14 cellular contexts compared by ENCODE assay signal in genomic region chr14:104802120-104802912, GRCh38. TPM values are rescaled to one million over a fixed set of nuclear protein-coding genes. Genes with fewer than 3 reads are reported as not detected.
DNase-seq lines count a peak whose midpoint lies in the region; ATAC-seq, FAIRE-seq and TF ChIP-seq lines count a peak whose summit lies in the region.
"Had no signal": no experiment of that assay in that cellular context is flagged by ENCODE, and none has a peak within 500 bp of the region (broad histone marks: within the 10 kb centered on the region; RNA-seq: fewer than 3 reads in every experiment).

No MANE protein-coding gene starts in this region.

- H2AFZ ChIP-seq in Karpas-422 (ENCODE audit: low read length) (no peak overlapping the region), K562 (ENCODE audit: low read depth, low read length) (no peak overlapping the region)

- FAIRE-seq in K562 (lab: Jason Lieb, UNC), result no peak
- FAIRE-seq: GM18507 had no signal

- H3K4me3 ChIP-seq in Karpas-422 (ENCODE audit: low read length) (peak overlapping the region; percentile 75; the same call in 1 of the 2 replicates), K562 (no peak overlapping the region), thyroid gland (replicated peaks in 1 of 3) (no peak overlapping the region)

- TF ChIP-seq POLR2A in K562 (conservative IDR thresholded peaks at IDR 0.05), result no peak
- TF ChIP-seq POLR2A in thyroid gland (IDR thresholded peaks at IDR 0.05), result no peak

- peaks cover 44% of the 10 kb centered on the region for H3K4me1 Mint-ChIP-seq in osteocyte (ENCODE audit: unreplicated experiment)

- H3K4me3 Mint-ChIP-seq in osteocyte (ENCODE audit: unreplicated experiment), result peak overlapping the region; percentile 81

- H4K20me1 ChIP-seq in Karpas-422 (ENCODE audit: insufficient read depth, low read depth, low read length) (peaks cover 6% of the 10 kb centered on the region; the same call in 1 of the 2 replicates), K562 (replicated peaks; ENCODE audit: control insufficient read depth, insufficient read depth, low read length) (no peaks in the 10 kb centered on the region)

- H3K4me2 ChIP-seq in Karpas-422 (ENCODE audit: low read depth, low read length, poor library complexity, severe bottlenecking), result no peak overlapping the region
- H3K4me2 ChIP-seq in K562 (ENCODE audit: insufficient read depth, low read length), result no peak overlapping the region

- H3K27me3 ChIP-seq in Karpas-422 (ENCODE audit: low read length) (no peaks in the 10 kb centered on the region), K562 (ENCODE audit: control insufficient read depth in 2 of 2, insufficient read depth in 2 of 2, low read length in 2 of 2) (no peaks in the 10 kb centered on the region), thyroid gland (no peaks in the 10 kb centered on the region)

- peak in 2 of 3 experiments; percentile 41 to 45 for DNase-seq in NCI-H1417 (lab: John Stamatoyannopoulos, UW)
- no peak for DNase-seq in NCI-H1417 treated with DMSO at 0.1 percent for 48 hours (lab: John Stamatoyannopoulos, UW)
- DNase-seq in Karpas-422, result no peak
- no peak for DNase-seq in K562 (ENCODE audit: extremely low read depth in 1 of 4, low spot score in 3 of 4)
- DNase-seq in osteocyte (ENCODE audit: extremely low spot score, unreplicated experiment), result no peak
- no peak for DNase-seq in thyroid gland
- DNase-seq in KG1 (lab: John Stamatoyannopoulos, UW), result no peak
- DNase-seq in NCI-H82 treated with DMSO at 0.1 percent for 48 hours (lab: John Stamatoyannopoulos, UW; ENCODE audit: unreplicated experiment), result no peak
- DNase-seq: 8988T; effector CD4-positive, alpha-beta T cell; NCI-H748 treated with DMSO at 0.1 percent for 48 hours; stimulated activated CD4-positive, alpha-beta T cell treated with anti-CD3 and anti-CD28 coated beads, Interleukin-2, amount 100 ng/mL, for 48 hours had no signal

- H3K27ac Mint-ChIP-seq in osteocyte (ENCODE audit: unreplicated experiment), result no peak overlapping the region

- H3K9me3 Mint-ChIP-seq in osteocyte (ENCODE audit: unreplicated experiment), result no peaks in the 10 kb centered on the region

- no TSS peak for BruUV-seq in K562 (replicated peaks; lab: Mats Ljungman, UMichigan)

- H3K79me2 ChIP-seq in Karpas-422 (ENCODE audit: low read length), result no peaks in the 10 kb centered on the region
- peaks cover 28% of the 10 kb centered on the region for H3K79me2 ChIP-seq in K562 (ENCODE audit: control insufficient read depth, insufficient read depth, low read length)

- H3K9me1 ChIP-seq in K562 (ENCODE audit: control insufficient read depth, insufficient read depth, low read length), result no peaks in the 10 kb centered on the region

- H3K27me3 Mint-ChIP-seq in osteocyte (ENCODE audit: unreplicated experiment), result no peaks in the 10 kb centered on the region

- in situ Hi-C loops in K562 (cut with MboI), result no loop called here

- H3K4me1 ChIP-seq in Karpas-422 (ENCODE audit: low read length) (peaks cover 46% of the 10 kb centered on the region), K562 (replicated peaks in 1 of 2; ENCODE audit: control insufficient read depth in 2 of 2, insufficient read depth in 2 of 2, low read length in 2 of 2) (peaks cover 57 to 88% of the 10 kb centered on the region in 2 experiments), thyroid gland (peaks cover 34 to 50% of the 10 kb centered on the region in 2 donors)

- CTCF ChIA-PET in K562 (lab: Yijun Ruan, JAX; ENCODE audit: low intra/inter-chr PET ratio), result no interaction called here

- H3K27ac ChIP-seq in Karpas-422 (ENCODE audit: low read length) (no peak overlapping the region), K562 (ENCODE audit: extremely low read depth, low read depth, low read length) (no peak overlapping the region), thyroid gland (no peak overlapping the region)
- H3K27ac ChIP-seq: HL-60 had no signal

- H3K36me3 Mint-ChIP-seq in osteocyte (ENCODE audit: unreplicated experiment), result no peaks in the 10 kb centered on the region

- H3K36me3 ChIP-seq in Karpas-422 (ENCODE audit: insufficient read depth, low read length) (no peaks in the 10 kb centered on the region), K562 (ENCODE audit: control insufficient read depth, insufficient read depth, low read length) (peaks cover 6% of the 10 kb centered on the region; the same call in 1 of the 3 replicates), thyroid gland (no peaks in the 10 kb centered on the region)

- H3K9me3 ChIP-seq in Karpas-422 (ENCODE audit: low read length) (no peaks in the 10 kb centered on the region), K562 (replicated peaks; ENCODE audit: control insufficient read depth, insufficient read depth, low read depth, low read length) (no peaks in the 10 kb centered on the region), thyroid gland (no peaks in the 10 kb centered on the region)

- WGBS in K562 (ENCODE audit: insufficient coverage, low coverage, missing lambda C conversion rate), result 90% methylated on average over 27 of the region's 34 CpGs
- WGBS in thyroid gland, 2 donors, result 87 to 88% methylated on average over 27 to 34 of the region's 34 CpGs

- no peaks in the 10 kb centered on the region for H3K9me2 ChIP-seq in Karpas-422 (replicated peaks; ENCODE audit: insufficient read depth, low read length)

- POLR2A ChIA-PET in K562 (lab: Yijun Ruan, JAX), result no interaction called here

- no peak for TF ChIP-seq EP300 in K562 (IDR thresholded peaks at IDR 0.05; ENCODE audit: low read length)

- ATAC-seq in K562, result no peak

- TF ChIP-seq RAD21 in K562 (CRISPR knock-in tag; conservative IDR thresholded peaks at IDR 0.05 in 1 of 2, IDR thresholded peaks at IDR 0.05 in 1 of 2), result no peak

- intact Hi-C loops in K562 (cut with micrococcal nuclease), result no loop called here
- intact Hi-C loops in thyroid gland (cut with DNase I), result no loop called here

- TF ChIP-seq CTCF in K562 (IDR thresholded peaks at IDR 0.05 in 2 of 3, conservative IDR thresholded peaks at IDR 0.05 in 1 of 3; ENCODE audit: insufficient read depth in 2 of 3, low read depth in 1 of 3, low read length in 3 of 3), result no peak
- no peak for TF ChIP-seq CTCF in osteocyte (IDR thresholded peaks at IDR 0.05)
- TF ChIP-seq CTCF in thyroid gland (IDR thresholded peaks at IDR 0.05), result no peak

- no peak overlapping the region for H3K9ac ChIP-seq in Karpas-422 (ENCODE audit: low read length)
- peak overlapping the region in 1 of 2 experiments; percentile 92; a peak in 2 of 4 replicates for H3K9ac ChIP-seq in K562 (ENCODE audit: insufficient read depth in 1 of 2, low read depth in 2 of 2, low read length in 2 of 2)

RNA-seq across cellular contexts. Expression of gene ZBTB42, which starts 1.4 kb away (rescaled TPM):
- total RNA-seq in Karpas-422 (2014; rRNA removed; shearing (Covaris generic); ENCODE audit: low replicate concordance), result 0.45 and 2.6 TPM in 2 replicates
- total RNA-seq in K562 (2011; cell fraction: chromatin; rRNA removed; ENCODE audit: low replicate concordance), result 3.2 and 14.3 TPM in 2 replicates
- 17.5 and 19.2 TPM in 2 replicates for total RNA-seq in K562 (2011; cell fraction: nucleolus; rRNA removed)
- 7.6 and 8.4 TPM in 2 replicates for total RNA-seq in K562 (2011; cell fraction: nucleoplasm; rRNA removed)
- total RNA-seq in K562 (2014; rRNA removed), result 5.5 and 7.2 TPM in 2 replicates
- 1.4 and 1.5 TPM in 2 replicates for total RNA-seq in K562 (2014; rRNA removed; fragmentation: Illumina TruSeq; extraction: Trizol)
- 5.1 TPM in 2 replicates for total RNA-seq in K562 (2015; rRNA removed; fragmentation: Illumina TruSeq; extraction: Trizol)
- 7.4 and 8.5 TPM in 2 replicates for total RNA-seq in K562 (2021)
- 2.2 and 2.4 TPM in 2 replicates for polyA plus RNA-seq in K562 (2011; rRNA removed)
- 3.5 and 9.0 TPM in 2 replicates for polyA plus RNA-seq in K562 (2011; cell fraction: cytosol; rRNA removed)
- polyA plus RNA-seq in K562 (2011; cell fraction: nucleus; rRNA removed), result 3.6 and 6.6 TPM in 2 replicates
- 4.5 and 5.8 TPM in 2 replicates for polyA plus RNA-seq in K562 (2012)
- 2.4 and 4.5 TPM in 2 replicates for polyA plus RNA-seq in K562 (2014; fragmentation: Illumina TruSeq; extraction: Trizol)
- polyA plus RNA-seq in K562 (2014; fragmentation: Nextera tagmentation; extraction: Ambion mirVana), result under 1 TPM; 0.03 to 0.08 TPM
- 2.9 and 3.7 TPM in 2 replicates for polyA plus RNA-seq in K562 (2014; rRNA removed)
- polyA minus RNA-seq in K562 (2011; rRNA and poly(A)+ RNA removed), result 2.9 and 4.9 TPM in 2 replicates
- 6.0 and 8.7 TPM in 2 replicates for polyA minus RNA-seq in K562 (2011; cell fraction: cytosol; rRNA and poly(A)+ RNA removed)
- polyA minus RNA-seq in K562 (2011; cell fraction: nucleus; rRNA and poly(A)+ RNA removed), result 12.0 and 13.1 TPM in 2 replicates
- 2.7 and 3.1 TPM in 2 replicates for total RNA-seq in osteocyte
- total RNA-seq in thyroid gland, result 10 to 100 TPM; 12.9 to 29.4 (median 16.8) TPM

RNA-seq across cellular contexts. Expression of gene AKT1, which starts 6.8 kb away (rescaled TPM):
- total RNA-seq in Karpas-422 (2014; rRNA removed; shearing (Covaris generic); ENCODE audit: low replicate concordance), result 70.4 and 127 TPM in 2 replicates
- 90.8 and 209 TPM in 2 replicates for total RNA-seq in K562 (2011; cell fraction: chromatin; rRNA removed; ENCODE audit: low replicate concordance)
- total RNA-seq in K562 (2011; cell fraction: nucleolus; rRNA removed), result 135 and 136 TPM in 2 replicates
- total RNA-seq in K562 (2011; cell fraction: nucleoplasm; rRNA removed), result 81.8 and 88.4 TPM in 2 replicates
- total RNA-seq in K562 (2014; rRNA removed) (80.1 and 91.2 TPM in 2 replicates), K562 (2014; rRNA removed; fragmentation: Illumina TruSeq; extraction: Trizol) (25.9 and 37.5 TPM in 2 replicates), K562 (2015; rRNA removed; fragmentation: Illumina TruSeq; extraction: Trizol) (74.5 and 75.1 TPM in 2 replicates), K562 (2021) (117 and 132 TPM in 2 replicates), osteocyte (157 and 160 TPM in 2 replicates), thyroid gland (100 to 1,000 TPM in 3 of 4 donors, 10 to 100 TPM in 1; 99.8 to 179 (median 152) TPM)
- polyA plus RNA-seq in K562 (2011; rRNA removed) (71.8 and 79.3 TPM in 2 replicates), K562 (2014; fragmentation: Illumina TruSeq; extraction: Trizol) (82.0 and 89.7 TPM in 2 replicates), K562 (2014; fragmentation: Nextera tagmentation; extraction: Ambion mirVana) (1 to 10 TPM in 1 of 2 experiments, under 1 TPM in 1; 0.49 to 1.3 TPM), K562 (2014; rRNA removed) (106 TPM in 2 replicates)
- polyA plus RNA-seq in K562 (2011; cell fraction: cytosol; rRNA removed), result 96.5 and 143 TPM in 2 replicates
- polyA plus RNA-seq in K562 (2011; cell fraction: nucleus; rRNA removed), result 217 and 312 TPM in 2 replicates
- polyA plus RNA-seq in K562 (2012), result 86.9 and 120 TPM in 2 replicates
- 41.9 and 67.3 TPM in 2 replicates for polyA minus RNA-seq in K562 (2011; rRNA and poly(A)+ RNA removed)
- polyA minus RNA-seq in K562 (2011; cell fraction: cytosol; rRNA and poly(A)+ RNA removed), result 64.3 and 80.4 TPM in 2 replicates
- polyA minus RNA-seq in K562 (2011; cell fraction: nucleus; rRNA and poly(A)+ RNA removed), result 29.8 and 38.1 TPM in 2 replicates

RNA-seq across cellular contexts. Expression of gene SIVA1, which starts 49.4 kb away (rescaled TPM):
- total RNA-seq in Karpas-422 (2014; rRNA removed; shearing (Covaris generic); ENCODE audit: low replicate concordance), result 68.1 and 212 TPM in 2 replicates
- total RNA-seq in K562 (2011; cell fraction: chromatin; rRNA removed; ENCODE audit: low replicate concordance), result 12.2 and 40.0 TPM in 2 replicates
- total RNA-seq in K562 (2011; cell fraction: nucleolus; rRNA removed), result 43.4 and 62.2 TPM in 2 replicates
- 31.2 and 34.7 TPM in 2 replicates for total RNA-seq in K562 (2011; cell fraction: nucleoplasm; rRNA removed)
- 186 and 216 TPM in 2 replicates for total RNA-seq in K562 (2014; rRNA removed)
- 4.8 and 6.1 TPM in 2 replicates for total RNA-seq in K562 (2014; rRNA removed; fragmentation: Illumina TruSeq; extraction: Trizol)
- 55.9 and 57.8 TPM in 2 replicates for total RNA-seq in K562 (2015; rRNA removed; fragmentation: Illumina TruSeq; extraction: Trizol)
- total RNA-seq in K562 (2021), result 111 and 113 TPM in 2 replicates
- 54.2 and 66.2 TPM in 2 replicates for polyA plus RNA-seq in K562 (2011; rRNA removed)
- 115 and 354 TPM in 2 replicates for polyA plus RNA-seq in K562 (2011; cell fraction: cytosol; rRNA removed)
- polyA plus RNA-seq in K562 (2011; cell fraction: nucleus; rRNA removed), result 75.6 and 121 TPM in 2 replicates
- polyA plus RNA-seq in K562 (2012), result 69.5 and 80.9 TPM in 2 replicates
- 7.8 and 43.9 TPM in 2 replicates for polyA plus RNA-seq in K562 (2014; fragmentation: Illumina TruSeq; extraction: Trizol)
- polyA plus RNA-seq in K562 (2014; fragmentation: Nextera tagmentation; extraction: Ambion mirVana), result 10 to 100 TPM in 1 of 2 experiments, 1 to 10 TPM in 1; 4.2 to 20.6 TPM
- 138 and 148 TPM in 2 replicates for polyA plus RNA-seq in K562 (2014; rRNA removed)
- polyA minus RNA-seq in K562 (2011; rRNA and poly(A)+ RNA removed), result 6.6 and 10.6 TPM in 2 replicates
- polyA minus RNA-seq in K562 (2011; cell fraction: cytosol; rRNA and poly(A)+ RNA removed), result 31.0 and 34.2 TPM in 2 replicates
- polyA minus RNA-seq in K562 (2011; cell fraction: nucleus; rRNA and poly(A)+ RNA removed), result 16.2 and 20.1 TPM in 2 replicates
- 50.1 and 52.3 TPM in 2 replicates for total RNA-seq in osteocyte
- 100 to 1,000 TPM; 137 to 388 (median 239) TPM for total RNA-seq in thyroid gland

Comparison
In these comparisons a context has a peak if more than half of its experiments do, and no peak if none do; other contexts are left out.
1. DNase-seq: peak in NCI-H1417 (2 of 3); none in NCI-H1417 treated with DMSO at 0.1 percent for 48 hours (single experiment), Karpas-422 (single experiment), K562 (0 of 4), osteocyte (single experiment), thyroid gland (0 of 2), KG1 (single experiment) and NCI-H82 treated with DMSO at 0.1 percent for 48 hours (single experiment).